6 cellular contexts compared by ENCODE assay signal in genomic region chr13:76250211-76250610, GRCh38.
"Had no signal": no experiment of that assay in that cellular context is flagged by ENCODE, and none has a peak within 500 bp of the region (broad histone marks: within the 10 kb centered on the region; RNA-seq: fewer than 3 reads in every experiment).

No MANE protein-coding gene starts in this region.

- DNase-seq: H9, HCEC 1CT, IMR-90, KG1 had no signal

- ATAC-seq: GM23338, K562 had no signal
